Comparison of ENCODE assay signal across 23 cellular contexts in the genomic region with DNA sequence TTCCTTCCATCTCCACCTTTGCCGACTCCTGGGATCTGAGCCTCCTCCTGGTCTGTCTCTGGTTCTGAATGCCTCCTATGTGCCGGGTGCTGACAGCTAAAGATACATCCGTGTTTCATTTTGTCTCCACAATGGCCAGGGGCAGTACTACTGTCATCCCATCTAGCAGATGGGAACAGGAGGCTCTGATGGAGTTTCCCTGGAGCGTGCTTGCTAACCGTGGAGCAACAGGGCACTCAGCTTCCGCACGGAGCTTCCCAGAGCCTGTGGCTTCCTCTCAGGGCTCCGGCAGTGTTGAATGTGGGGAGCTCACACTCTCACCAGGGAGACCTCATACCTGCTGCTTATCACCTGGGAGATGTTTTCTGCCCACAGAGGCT. TPM values are rescaled to one million over a fixed set of nuclear protein-coding genes. Genes with fewer than 3 reads are reported as not detected.
A peak's percentile ranks its signal among the peaks of the same experiment; 100 is the strongest.
DNase-seq lines count a peak whose midpoint lies in the region; ATAC-seq, FAIRE-seq and TF ChIP-seq lines count a peak whose summit lies in the region.
"Had no signal": no experiment of that assay in that cellular context is flagged by ENCODE, and none has a peak within 500 bp of the region (broad histone marks: within the 10 kb centered on the region; RNA-seq: fewer than 3 reads in every experiment).

No MANE protein-coding gene starts in this region.

- H3K36me3 ChIP-seq in SK-N-SH (replicated peaks in 1 of 2; ENCODE audit: control insufficient read depth in 1 of 2, insufficient read depth in 2 of 2, low read length in 1 of 2) (no peaks in the 10 kb centered on the region), RWPE2 (ENCODE audit: low read depth) (no peaks in the 10 kb centered on the region), HepG2 (replicated peaks in 1 of 2; ENCODE audit: control insufficient read depth in 1 of 2, insufficient read depth in 2 of 2, low read length in 2 of 2) (no peaks in the 10 kb centered on the region)
- H3K36me3 ChIP-seq: right lobe of liver, transverse colon, WERI-Rb-1 had no signal

- H3K4me1 Mint-ChIP-seq in effector memory CD8-positive, alpha-beta T cell (ENCODE audit: low read depth in 2 of 2), result peaks cover 8 to 9% of the 10 kb centered on the region in 2 donors

- no peaks in the 10 kb centered on the region for H3K9me3 Mint-ChIP-seq in effector memory CD8-positive, alpha-beta T cell
- H3K9me3 Mint-ChIP-seq: activated CD4-positive, alpha-beta memory T cell treated with anti-CD3 and anti-CD28 coated beads, Interleukin-2, amount 10 ng/mL, durations not matched to agents 7 days and 5 days; HFFc6; T-cell had no signal

- H2AFZ ChIP-seq in SK-N-SH (ENCODE audit: low read depth) (no peak overlapping the region), HepG2 (ENCODE audit: low read length) (no peak overlapping the region)

- H4K20me1 ChIP-seq in SK-N-SH (ENCODE audit: insufficient read depth), result no peaks in the 10 kb centered on the region
- H4K20me1 ChIP-seq in HepG2 (ENCODE audit: insufficient read depth, low read length), result no peaks in the 10 kb centered on the region

- no peaks in the 10 kb centered on the region for H3F3A ChIP-seq in SK-N-SH (replicated peaks; ENCODE audit: insufficient read depth)

- POLR2A ChIA-PET in SK-N-SH (lab: Yijun Ruan, JAX), result no interaction called here
- POLR2A ChIA-PET in HepG2 (lab: Yijun Ruan, JAX), result interaction anchor here (1.3 kb wide), 1 partner anchor 162 kb away, joined by 3 read pairs; no protein-coding TSS in a partner anchor

- CTCF ChIA-PET in SK-N-SH (lab: Yijun Ruan, JAX), result interaction anchor here (0.8 to 15.6 kb wide), 12 partner anchors 11 to 146 kb away, joined by 3 to 252 read pairs (median 12); a partner anchor contains a TSS
- CTCF ChIA-PET in HepG2 (lab: Yijun Ruan, JAX; ENCODE audit: low intra/inter-chr PET ratio, low total read pairs), result interaction anchor here (2.0 to 2.5 kb wide), 2 partner anchors 36 to 139 kb away, joined by 11 to 14 read pairs; a partner anchor contains a TSS

- H3K9me3 ChIP-seq in SK-N-SH (no peaks in the 10 kb centered on the region), RWPE2 (ENCODE audit: severe bottlenecking) (no peaks in the 10 kb centered on the region), HepG2 (ENCODE audit: low read length) (no peaks in the 10 kb centered on the region)
- H3K9me3 ChIP-seq: right lobe of liver, transverse colon had no signal

- no peaks in the 10 kb centered on the region for H3K9me2 ChIP-seq in SK-N-SH

- peak; percentile 30 for DNase-seq in SK-N-SH
- peak; percentile 75 for DNase-seq in RWPE2 (ENCODE audit: low spot score)
- no peak for DNase-seq in HepG2 (ENCODE audit: low spot score)
- DNase-seq in effector memory CD8-positive, alpha-beta T cell, result no peak
- DNase-seq in UCSD-AML1 (lab: John Stamatoyannopoulos, UW; ENCODE audit: unreplicated experiment), result no peak
- DNase-seq: activated CD4-positive, alpha-beta memory T cell treated with anti-CD3 and anti-CD28 coated beads, Interleukin-2, amount 10 ng/mL, durations not matched to agents 7 days and 5 days; C1 segment of cervical spinal cord; effector memory CD4-positive, alpha-beta T cell; HFFc6; MV-4-11; NCI-H187 treated with DMSO at 0.1 percent for 48 hours; NCI-H446; stimulated activated naive CD8-positive, alpha-beta T cell treated with anti-CD3 and anti-CD28 coated beads, Interleukin-15, Interleukin-2, amounts not matched to agents 100 U/mL and 50 U/mL, for 24 hours; transverse colon; WERI-Rb-1 had no signal

- BruUV-seq in HepG2 (replicated peaks; lab: Mats Ljungman, UMichigan), result no TSS peak

- in situ Hi-C loops in HepG2 (cut with HindIII; ENCODE audit: extremely low pct_ligation_motif_present, low pct_unique_long_range_greater_than_20kb), result loop anchor here (5.0 kb wide), 1 partner anchor 37 kb away; a partner anchor contains a TSS

- no peak for TF ChIP-seq EP300 in SK-N-SH (IDR thresholded peaks at IDR 0.05; ENCODE audit: borderline replicate concordance in 1 of 2, low read depth in 1 of 2, low read length in 1 of 2)
- no peak for TF ChIP-seq EP300 in HepG2 (IDR thresholded peaks at IDR 0.05; ENCODE audit: low read depth in 2 of 2, low read length in 2 of 2)
- TF ChIP-seq EP300 in HepG2 (CRISPR knock-in tag; IDR thresholded peaks at IDR 0.05; ENCODE audit: borderline replicate concordance), result no peak

- TF ChIP-seq CTCF in SK-N-SH (IDR thresholded peaks at IDR 0.05) (no peak), RWPE2 (IDR thresholded peaks at IDR 0.05; ENCODE audit: poor library complexity, severe bottlenecking) (no peak), HepG2 (CRISPR knock-in tag; IDR thresholded peaks at IDR 0.05) (no peak)

- peaks cover 16 to 20% of the 10 kb centered on the region in 2 donors for H3K27me3 Mint-ChIP-seq in effector memory CD8-positive, alpha-beta T cell

- H3K79me2 ChIP-seq in SK-N-SH (ENCODE audit: insufficient read depth) (no peaks in the 10 kb centered on the region), HepG2 (ENCODE audit: insufficient read depth, low read length) (no peaks in the 10 kb centered on the region)

- ATAC-seq in SK-N-SH treated with all-trans-retinoic acid at 6 μM for 48 hours (no peak), RWPE2 (ENCODE audit: low read depth) (no peak; the same call in 2 of the 3 replicates), HepG2 (peak; percentile 29)
- no peak for ATAC-seq in effector memory CD8-positive, alpha-beta T cell (replicated peaks)
- ATAC-seq: stimulated activated naive CD8-positive, alpha-beta T cell treated with anti-CD3 and anti-CD28 coated beads, Interleukin-15, Interleukin-2, amounts not matched to agents 100 U/mL and 50 U/mL, for 24 hours had no signal

- peaks cover 16% of the 10 kb centered on the region for H3K36me3 Mint-ChIP-seq in effector memory CD8-positive, alpha-beta T cell (ENCODE audit: insufficient read depth)
- H3K36me3 Mint-ChIP-seq: T-cell had no signal

- TF ChIP-seq RAD21 in SK-N-SH (IDR thresholded peaks at IDR 0.05; ENCODE audit: low read length), result no peak
- TF ChIP-seq RAD21 in HepG2 (CRISPR knock-in tag; IDR thresholded peaks at IDR 0.05), result no peak

- H3K4me3 Mint-ChIP-seq in effector memory CD8-positive, alpha-beta T cell, result peak overlapping the region in 1 of 2 donors; percentile 79
- H3K4me3 Mint-ChIP-seq: activated CD4-positive, alpha-beta memory T cell treated with anti-CD3 and anti-CD28 coated beads, Interleukin-2, amount 10 ng/mL, durations not matched to agents 7 days and 5 days had no signal

- H3K27me3 ChIP-seq in SK-N-SH (ENCODE audit: insufficient read depth), result peaks cover 28% of the 10 kb centered on the region
- peaks cover 28% of the 10 kb centered on the region for H3K27me3 ChIP-seq in RWPE2 (ENCODE audit: insufficient read depth, poor library complexity, severe bottlenecking)
- H3K27me3 ChIP-seq in HepG2 (ENCODE audit: control insufficient read depth in 1 of 2, insufficient read depth in 2 of 2, low read length in 2 of 2), result peaks cover 8 to 39% of the 10 kb centered on the region in 2 experiments
- H3K27me3 ChIP-seq: right lobe of liver had no signal

- no peak for FAIRE-seq in HepG2 (lab: Jason Lieb, UNC)

- H3K4me3 ChIP-seq in SK-N-SH (ENCODE audit: low read depth in 2 of 2, low read length in 1 of 2), result no peak overlapping the region
- no peak overlapping the region for H3K4me3 ChIP-seq in RWPE2 (ENCODE audit: severe bottlenecking)
- no peak overlapping the region for H3K4me3 ChIP-seq in HepG2 (replicated peaks in 1 of 3; ENCODE audit: insufficient read depth in 1 of 3, low read depth in 2 of 3, low read length in 3 of 3)
- H3K4me3 ChIP-seq: right lobe of liver, transverse colon had no signal

- TF ChIP-seq POLR2A in HepG2 (IDR thresholded peaks at IDR 0.05; ENCODE audit: insufficient read depth in 1 of 2, low read depth in 2 of 2, low read length in 2 of 2), result no peak

- intact Hi-C loops in HepG2 (cut with micrococcal nuclease; ENCODE audit: unreplicated experiment), result no loop called here

- WGBS in SK-N-SH (ENCODE audit: low lambda C conversion rate), result 86% methylated on average over 4 of the region's 8 CpGs
- 23% methylated on average over 8 of the region's 8 CpGs for WGBS in HepG2 (ENCODE audit: low lambda C conversion rate)

- H3K4me2 ChIP-seq in SK-N-SH (no peak overlapping the region), HepG2 (ENCODE audit: low read depth, low read length) (no peak overlapping the region)

- H3K4me1 ChIP-seq in SK-N-SH (ENCODE audit: control insufficient read depth in 1 of 2, insufficient read depth in 2 of 2, low read depth in 1 of 2, low read length in 1 of 2) (no peaks in the 10 kb centered on the region; a peak in 1 of 4 replicates), RWPE2 (ENCODE audit: insufficient read depth, poor library complexity, severe bottlenecking) (no peaks in the 10 kb centered on the region), HepG2 (ENCODE audit: insufficient read depth, low read length) (peaks cover 11% of the 10 kb centered on the region)
- H3K4me1 ChIP-seq: right lobe of liver had no signal

- H3K9ac ChIP-seq in SK-N-SH, result no peak overlapping the region
- H3K9ac ChIP-seq in HepG2 (ENCODE audit: insufficient read depth, low read depth, low read length), result no peak overlapping the region

- H3K27ac Mint-ChIP-seq in effector memory CD8-positive, alpha-beta T cell, result no peak overlapping the region
- H3K27ac Mint-ChIP-seq: activated CD4-positive, alpha-beta memory T cell treated with anti-CD3 and anti-CD28 coated beads, Interleukin-2, amount 10 ng/mL, durations not matched to agents 7 days and 5 days; HFFc6 had no signal

- H3K27ac ChIP-seq in SK-N-SH (ENCODE audit: low read depth in 2 of 2, low read length in 1 of 2) (no peak overlapping the region), RWPE2 (ENCODE audit: poor library complexity, severe bottlenecking) (no peak overlapping the region), HepG2 (ENCODE audit: extremely low read length, insufficient read depth, low read length) (no peak overlapping the region)
- H3K27ac ChIP-seq: right lobe of liver, transverse colon, WERI-Rb-1 had no signal

RNA-seq across cellular contexts. Expression of a gene that starts 11.9 kb away (rescaled TPM):
- polyA plus RNA-seq in SK-N-SH (2012; rRNA removed) (not detected in 2 replicates), HepG2 (2011; rRNA removed) (not detected in 2 replicates)
- not detected in 2 replicates for polyA plus RNA-seq in SK-N-SH (2012; cell fraction: cytosol; rRNA removed)
- polyA plus RNA-seq in SK-N-SH (2012; cell fraction: nucleus; rRNA removed), result not detected in 2 replicates
- not detected in 2 replicates for total RNA-seq in HepG2 (2016; rRNA removed; fragmentation: Illumina TruSeq; extraction: Trizol)
- total RNA-seq in HepG2 (2016; cell fraction: cytosol; rRNA removed; fragmentation: Illumina TruSeq; extraction: Trizol; ENCODE audit: low read depth), result not detected in 2 replicates
- total RNA-seq in HepG2 (2016; cell fraction: insoluble cytoplasmic fraction; rRNA removed; fragmentation: Illumina TruSeq; extraction: Trizol), result not detected in 2 replicates
- total RNA-seq in HepG2 (2016; cell fraction: membrane; rRNA removed; fragmentation: Illumina TruSeq; extraction: Trizol), result not detected in 2 replicates
- total RNA-seq in HepG2 (2016; cell fraction: nucleus; rRNA removed; fragmentation: Illumina TruSeq; extraction: Trizol), result not detected in 2 replicates
- not detected in 2 replicates for polyA plus RNA-seq in HepG2 (2011; cell fraction: cytosol; rRNA removed)
- polyA plus RNA-seq in HepG2 (2011; cell fraction: nucleus; rRNA removed), result not detected in 2 replicates
- polyA plus RNA-seq in HepG2 (2012), result not detected in 2 replicates
- polyA plus RNA-seq in HepG2 (2016; cell fraction: cytosol; fragmentation: Illumina TruSeq; extraction: Trizol; ENCODE audit: low read depth), result not detected in 2 replicates
- polyA plus RNA-seq in HepG2 (2016; cell fraction: insoluble cytoplasmic fraction; fragmentation: Illumina TruSeq; extraction: Trizol; ENCODE audit: low read depth), result not detected in 2 replicates
- polyA plus RNA-seq in HepG2 (2016; cell fraction: membrane; fragmentation: Illumina TruSeq; extraction: Trizol; ENCODE audit: low read depth), result not detected in 2 replicates
- not detected in 2 replicates for polyA plus RNA-seq in HepG2 (2016; cell fraction: nucleus; fragmentation: Illumina TruSeq; extraction: Trizol; ENCODE audit: insufficient read depth, low read depth)
- polyA minus RNA-seq in HepG2 (2011; rRNA and poly(A)+ RNA removed; ENCODE audit: low replicate concordance), result not detected in 2 replicates
- not detected in 2 replicates for polyA minus RNA-seq in HepG2 (2011; cell fraction: cytosol; rRNA and poly(A)+ RNA removed)
- not detected in 2 replicates for polyA minus RNA-seq in HepG2 (2011; cell fraction: nucleus; rRNA and poly(A)+ RNA removed)
- total RNA-seq: A172; activated CD4-positive, alpha-beta memory T cell treated with anti-CD3 and anti-CD28 coated beads, Interleukin-2, amount 10 ng/mL, durations not matched to agents 7 days and 5 days; aorta; cerebellum; HFFc6; lower leg skin; osteocyte; right lobe of liver; T-cell; transverse colon had no signal
- polyA plus RNA-seq: aorta had no signal

RNA-seq across cellular contexts. Expression of a gene that starts 35.1 kb away (rescaled TPM):
- polyA plus RNA-seq in SK-N-SH (2012; rRNA removed), result 0.37 and 0.71 TPM in 2 replicates
- polyA plus RNA-seq in SK-N-SH (2012; cell fraction: cytosol; rRNA removed), result 0.33 and 0.55 TPM in 2 replicates
- 0.37 and 1.2 TPM in 2 replicates for polyA plus RNA-seq in SK-N-SH (2012; cell fraction: nucleus; rRNA removed)
- total RNA-seq in HepG2 (2016; rRNA removed; fragmentation: Illumina TruSeq; extraction: Trizol), result not detected in 2 replicates
- total RNA-seq in HepG2 (2016; cell fraction: cytosol; rRNA removed; fragmentation: Illumina TruSeq; extraction: Trizol; ENCODE audit: low read depth), result 0.51 TPM in 1 of 2 replicates, not detected in the other
- 0.15 TPM in 1 of 2 replicates, not detected in the other for total RNA-seq in HepG2 (2016; cell fraction: insoluble cytoplasmic fraction; rRNA removed; fragmentation: Illumina TruSeq; extraction: Trizol)
- total RNA-seq in HepG2 (2016; cell fraction: membrane; rRNA removed; fragmentation: Illumina TruSeq; extraction: Trizol), result 0.22 TPM in 1 of 2 replicates, not detected in the other
- total RNA-seq in HepG2 (2016; cell fraction: nucleus; rRNA removed; fragmentation: Illumina TruSeq; extraction: Trizol), result not detected in 2 replicates
- not detected in 2 replicates for polyA plus RNA-seq in HepG2 (2011; rRNA removed)
- not detected in 2 replicates for polyA plus RNA-seq in HepG2 (2011; cell fraction: cytosol; rRNA removed)
- not detected in 2 replicates for polyA plus RNA-seq in HepG2 (2011; cell fraction: nucleus; rRNA removed)
- not detected in 2 replicates for polyA plus RNA-seq in HepG2 (2012)
- polyA plus RNA-seq in HepG2 (2016; cell fraction: cytosol; fragmentation: Illumina TruSeq; extraction: Trizol; ENCODE audit: low read depth), result 0.41 and 0.44 TPM in 2 replicates
- not detected in 2 replicates for polyA plus RNA-seq in HepG2 (2016; cell fraction: insoluble cytoplasmic fraction; fragmentation: Illumina TruSeq; extraction: Trizol; ENCODE audit: low read depth)
- not detected in 2 replicates for polyA plus RNA-seq in HepG2 (2016; cell fraction: membrane; fragmentation: Illumina TruSeq; extraction: Trizol; ENCODE audit: low read depth)
- not detected in 2 replicates for polyA plus RNA-seq in HepG2 (2016; cell fraction: nucleus; fragmentation: Illumina TruSeq; extraction: Trizol; ENCODE audit: insufficient read depth, low read depth)
- polyA minus RNA-seq in HepG2 (2011; rRNA and poly(A)+ RNA removed; ENCODE audit: low replicate concordance), result not detected in 2 replicates
- not detected in 2 replicates for polyA minus RNA-seq in HepG2 (2011; cell fraction: cytosol; rRNA and poly(A)+ RNA removed)
- polyA minus RNA-seq in HepG2 (2011; cell fraction: nucleus; rRNA and poly(A)+ RNA removed), result not detected in 2 replicates
- total RNA-seq: A172, aorta, HFFc6, osteocyte, right lobe of liver, transverse colon had no signal
- polyA plus RNA-seq: aorta had no signal

RNA-seq across cellular contexts. Expression of a gene that starts 39.4 kb away (rescaled TPM):
- polyA plus RNA-seq in SK-N-SH (2012; rRNA removed), result 1.7 and 1.8 TPM in 2 replicates
- 0.77 and 1.3 TPM in 2 replicates for polyA plus RNA-seq in SK-N-SH (2012; cell fraction: cytosol; rRNA removed)
- polyA plus RNA-seq in SK-N-SH (2012; cell fraction: nucleus; rRNA removed), result 3.2 and 3.8 TPM in 2 replicates
- 0.27 and 0.35 TPM in 2 replicates for total RNA-seq in HepG2 (2016; rRNA removed; fragmentation: Illumina TruSeq; extraction: Trizol)
- not detected in 2 replicates for total RNA-seq in HepG2 (2016; cell fraction: cytosol; rRNA removed; fragmentation: Illumina TruSeq; extraction: Trizol; ENCODE audit: low read depth)
- total RNA-seq in HepG2 (2016; cell fraction: insoluble cytoplasmic fraction; rRNA removed; fragmentation: Illumina TruSeq; extraction: Trizol), result 0.16 and 0.56 TPM in 2 replicates
- total RNA-seq in HepG2 (2016; cell fraction: membrane; rRNA removed; fragmentation: Illumina TruSeq; extraction: Trizol), result 0.12 and 0.14 TPM in 2 replicates
- 0.25 and 0.28 TPM in 2 replicates for total RNA-seq in HepG2 (2016; cell fraction: nucleus; rRNA removed; fragmentation: Illumina TruSeq; extraction: Trizol)
- 0.71 and 0.77 TPM in 2 replicates for polyA plus RNA-seq in HepG2 (2011; rRNA removed)
- 0.37 and 0.86 TPM in 2 replicates for polyA plus RNA-seq in HepG2 (2011; cell fraction: cytosol; rRNA removed)
- 0.99 and 1.1 TPM in 2 replicates for polyA plus RNA-seq in HepG2 (2011; cell fraction: nucleus; rRNA removed)
- 0.28 and 0.56 TPM in 2 replicates for polyA plus RNA-seq in HepG2 (2012)
- not detected in 2 replicates for polyA plus RNA-seq in HepG2 (2016; cell fraction: cytosol; fragmentation: Illumina TruSeq; extraction: Trizol; ENCODE audit: low read depth)
- 0.32 and 0.40 TPM in 2 replicates for polyA plus RNA-seq in HepG2 (2016; cell fraction: insoluble cytoplasmic fraction; fragmentation: Illumina TruSeq; extraction: Trizol; ENCODE audit: low read depth)
- 0.08 TPM in 1 of 2 replicates, not detected in the other for polyA plus RNA-seq in HepG2 (2016; cell fraction: membrane; fragmentation: Illumina TruSeq; extraction: Trizol; ENCODE audit: low read depth)
- 0.33 and 0.61 TPM in 2 replicates for polyA plus RNA-seq in HepG2 (2016; cell fraction: nucleus; fragmentation: Illumina TruSeq; extraction: Trizol; ENCODE audit: insufficient read depth, low read depth)
- polyA minus RNA-seq in HepG2 (2011; rRNA and poly(A)+ RNA removed; ENCODE audit: low replicate concordance), result 0.14 and 3.0 TPM in 2 replicates
- 0.59 and 0.62 TPM in 2 replicates for polyA minus RNA-seq in HepG2 (2011; cell fraction: cytosol; rRNA and poly(A)+ RNA removed)
- 0.13 and 0.25 TPM in 2 replicates for polyA minus RNA-seq in HepG2 (2011; cell fraction: nucleus; rRNA and poly(A)+ RNA removed)

RNA-seq across cellular contexts. Expression of a gene that starts 40.0 kb away (rescaled TPM):
- polyA plus RNA-seq in SK-N-SH (2012; rRNA removed) (18.7 and 20.5 TPM in 2 replicates), HepG2 (2011; rRNA removed) (11.9 and 14.7 TPM in 2 replicates)
- 10.0 and 16.3 TPM in 2 replicates for polyA plus RNA-seq in SK-N-SH (2012; cell fraction: cytosol; rRNA removed)
- 15.3 and 16.4 TPM in 2 replicates for polyA plus RNA-seq in SK-N-SH (2012; cell fraction: nucleus; rRNA removed)
- 10.2 and 10.7 TPM in 2 replicates for total RNA-seq in HepG2 (2016; rRNA removed; fragmentation: Illumina TruSeq; extraction: Trizol)
- 8.3 and 13.6 TPM in 2 replicates for total RNA-seq in HepG2 (2016; cell fraction: cytosol; rRNA removed; fragmentation: Illumina TruSeq; extraction: Trizol; ENCODE audit: low read depth)
- 9.9 and 10.3 TPM in 2 replicates for total RNA-seq in HepG2 (2016; cell fraction: insoluble cytoplasmic fraction; rRNA removed; fragmentation: Illumina TruSeq; extraction: Trizol)
- total RNA-seq in HepG2 (2016; cell fraction: membrane; rRNA removed; fragmentation: Illumina TruSeq; extraction: Trizol), result 24.1 and 24.7 TPM in 2 replicates
- 7.0 and 7.6 TPM in 2 replicates for total RNA-seq in HepG2 (2016; cell fraction: nucleus; rRNA removed; fragmentation: Illumina TruSeq; extraction: Trizol)
- 11.7 and 19.3 TPM in 2 replicates for polyA plus RNA-seq in HepG2 (2011; cell fraction: cytosol; rRNA removed)
- polyA plus RNA-seq in HepG2 (2011; cell fraction: nucleus; rRNA removed), result 12.6 and 13.6 TPM in 2 replicates
- 4.4 and 6.8 TPM in 2 replicates for polyA plus RNA-seq in HepG2 (2012)
- 18.0 and 22.1 TPM in 2 replicates for polyA plus RNA-seq in HepG2 (2016; cell fraction: cytosol; fragmentation: Illumina TruSeq; extraction: Trizol; ENCODE audit: low read depth)
- 14.2 and 16.6 TPM in 2 replicates for polyA plus RNA-seq in HepG2 (2016; cell fraction: insoluble cytoplasmic fraction; fragmentation: Illumina TruSeq; extraction: Trizol; ENCODE audit: low read depth)
- polyA plus RNA-seq in HepG2 (2016; cell fraction: membrane; fragmentation: Illumina TruSeq; extraction: Trizol; ENCODE audit: low read depth), result 25.0 and 29.7 TPM in 2 replicates
- 9.7 and 10.6 TPM in 2 replicates for polyA plus RNA-seq in HepG2 (2016; cell fraction: nucleus; fragmentation: Illumina TruSeq; extraction: Trizol; ENCODE audit: insufficient read depth, low read depth)
- 15.8 and 18.5 TPM in 2 replicates for polyA minus RNA-seq in HepG2 (2011; rRNA and poly(A)+ RNA removed; ENCODE audit: low replicate concordance)
- 8.1 and 9.1 TPM in 2 replicates for polyA minus RNA-seq in HepG2 (2011; cell fraction: cytosol; rRNA and poly(A)+ RNA removed)
- polyA minus RNA-seq in HepG2 (2011; cell fraction: nucleus; rRNA and poly(A)+ RNA removed), result 4.5 and 5.5 TPM in 2 replicates

RNA-seq across cellular contexts. Expression of a gene that starts 45.0 kb away (rescaled TPM):
- polyA plus RNA-seq in SK-N-SH (2012; rRNA removed) (0.10 and 0.23 TPM in 2 replicates), HepG2 (2011; rRNA removed) (2.5 and 3.2 TPM in 2 replicates)
- 0.08 and 0.41 TPM in 2 replicates for polyA plus RNA-seq in SK-N-SH (2012; cell fraction: cytosol; rRNA removed)
- 0.31 and 0.52 TPM in 2 replicates for polyA plus RNA-seq in SK-N-SH (2012; cell fraction: nucleus; rRNA removed)
- total RNA-seq in HepG2 (2016; rRNA removed; fragmentation: Illumina TruSeq; extraction: Trizol), result 0.42 and 0.58 TPM in 2 replicates
- 0.10 TPM in 1 of 2 replicates, not detected in the other for total RNA-seq in HepG2 (2016; cell fraction: cytosol; rRNA removed; fragmentation: Illumina TruSeq; extraction: Trizol; ENCODE audit: low read depth)
- total RNA-seq in HepG2 (2016; cell fraction: insoluble cytoplasmic fraction; rRNA removed; fragmentation: Illumina TruSeq; extraction: Trizol), result 0.12 and 0.30 TPM in 2 replicates
- total RNA-seq in HepG2 (2016; cell fraction: membrane; rRNA removed; fragmentation: Illumina TruSeq; extraction: Trizol), result 0.07 and 0.34 TPM in 2 replicates
- total RNA-seq in HepG2 (2016; cell fraction: nucleus; rRNA removed; fragmentation: Illumina TruSeq; extraction: Trizol), result 0.88 and 1.2 TPM in 2 replicates
- 1.5 TPM in 2 replicates for polyA plus RNA-seq in HepG2 (2011; cell fraction: cytosol; rRNA removed)
- 3.2 and 3.4 TPM in 2 replicates for polyA plus RNA-seq in HepG2 (2011; cell fraction: nucleus; rRNA removed)
- polyA plus RNA-seq in HepG2 (2012), result 1.0 and 1.6 TPM in 2 replicates
- 0.15 TPM in 1 of 2 replicates, not detected in the other for polyA plus RNA-seq in HepG2 (2016; cell fraction: cytosol; fragmentation: Illumina TruSeq; extraction: Trizol; ENCODE audit: low read depth)
- polyA plus RNA-seq in HepG2 (2016; cell fraction: insoluble cytoplasmic fraction; fragmentation: Illumina TruSeq; extraction: Trizol; ENCODE audit: low read depth), result 0.27 and 0.67 TPM in 2 replicates
- polyA plus RNA-seq in HepG2 (2016; cell fraction: membrane; fragmentation: Illumina TruSeq; extraction: Trizol; ENCODE audit: low read depth), result 0.15 and 0.27 TPM in 2 replicates
- polyA plus RNA-seq in HepG2 (2016; cell fraction: nucleus; fragmentation: Illumina TruSeq; extraction: Trizol; ENCODE audit: insufficient read depth, low read depth), result 1.2 and 2.9 TPM in 2 replicates
- 1.4 TPM in 1 of 2 replicates, not detected in the other for polyA minus RNA-seq in HepG2 (2011; rRNA and poly(A)+ RNA removed; ENCODE audit: low replicate concordance)
- polyA minus RNA-seq in HepG2 (2011; cell fraction: cytosol; rRNA and poly(A)+ RNA removed), result 0.20 and 0.70 TPM in 2 replicates
- polyA minus RNA-seq in HepG2 (2011; cell fraction: nucleus; rRNA and poly(A)+ RNA removed), result 1.8 and 3.6 TPM in 2 replicates
- total RNA-seq: activated CD4-positive, alpha-beta memory T cell treated with anti-CD3 and anti-CD28 coated beads, Interleukin-2, amount 10 ng/mL, durations not matched to agents 7 days and 5 days; aorta; HFFc6; osteocyte had no signal
- polyA plus RNA-seq: aorta had no signal

Comparison
In these comparisons a context has a peak if more than half of its experiments do, and no peak if none do; other contexts are left out.
1. DNase-seq: peak in SK-N-SH (single experiment) and RWPE2 (single experiment); none in HepG2 (single experiment), effector memory CD8-positive, alpha-beta T cell (0 of 3) and UCSD-AML1 (single experiment).